Comparison of ENCODE assay signal across 12 cellular contexts in genomic region chr10:61744469-61744868, GRCh38.
DNase-seq lines count a peak whose midpoint lies in the region; ATAC-seq and TF ChIP-seq lines count a peak whose summit lies in the region.
"Had no signal": no experiment of that assay in that cellular context is flagged by ENCODE, and none has a peak within 500 bp of the region (broad histone marks: within the 10 kb centered on the region; RNA-seq: fewer than 3 reads in every experiment).

No MANE protein-coding gene starts in this region.

- H2AFZ ChIP-seq in DND-41 (ENCODE audit: low read depth, low read length) (no peak overlapping the region), MM.1S (ENCODE audit: low read length) (no peak overlapping the region)
- H2AFZ ChIP-seq: parathyroid adenoma had no signal

- H3K4me3 ChIP-seq in DND-41 (ENCODE audit: low read depth in 1 of 2, low read length in 2 of 2) = no peak overlapping the region
- no peak overlapping the region for H3K4me3 ChIP-seq in MM.1S (ENCODE audit: low read length)
- no peak overlapping the region for H3K4me3 ChIP-seq in choroid plexus epithelial cell (ENCODE audit: low read depth, low read length)
- H3K4me3 ChIP-seq: tibial nerve had no signal

- H3K4me2 ChIP-seq in DND-41 (ENCODE audit: insufficient read depth, low read length) (no peak overlapping the region), MM.1S (ENCODE audit: low read depth, low read length) (no peak overlapping the region)

- ATAC-seq in DND-41 (ENCODE audit: insufficient read depth, low read depth) (no peak), GM19452 (IDR thresholded peaks at IDR 0.05; ENCODE audit: unreplicated experiment) (no peak)
- ATAC-seq: T-cell had no signal

- no peaks in the 10 kb centered on the region for H3K4me1 ChIP-seq in DND-41 (ENCODE audit: insufficient read depth, low read length)
- H3K4me1 ChIP-seq in MM.1S (ENCODE audit: low read length) = no peaks in the 10 kb centered on the region
- H3K4me1 ChIP-seq: parathyroid adenoma, tibial nerve had no signal

- H3K9me2 ChIP-seq in MM.1S (replicated peaks; ENCODE audit: insufficient read depth, low read length) = no peaks in the 10 kb centered on the region

- no peaks in the 10 kb centered on the region for H3K9me3 ChIP-seq in DND-41 (ENCODE audit: insufficient read depth, low read length, severe bottlenecking)
- H3K9me3 ChIP-seq in MM.1S (replicated peaks; ENCODE audit: insufficient read depth, low read length) = no peaks in the 10 kb centered on the region

- no peak overlapping the region for H3K9ac ChIP-seq in DND-41 (ENCODE audit: low read depth, low read length)
- H3K9ac ChIP-seq in MM.1S (ENCODE audit: low read length) = no peak overlapping the region
- H3K9ac ChIP-seq: parathyroid adenoma had no signal

- no peaks in the 10 kb centered on the region for H3K27me3 ChIP-seq in DND-41 (ENCODE audit: insufficient read depth, low read length, poor library complexity)
- H3K27me3 ChIP-seq in MM.1S (replicated peaks; ENCODE audit: insufficient read depth, low read length) = no peaks in the 10 kb centered on the region
- H3K27me3 ChIP-seq: tibial nerve had no signal

- peak; percentile 49 for TF ChIP-seq CTCF in 22Rv1 (IDR thresholded peaks at IDR 0.05)
- peak; percentile 50 for TF ChIP-seq CTCF in DND-41 (IDR thresholded peaks at IDR 0.05; ENCODE audit: borderline replicate concordance, extremely low read depth, low read length, poor library complexity, severe bottlenecking)
- peak; percentile 41 for TF ChIP-seq CTCF in MM.1S (IDR thresholded peaks at IDR 0.05; ENCODE audit: low read length)
- peak; percentile 28 for TF ChIP-seq CTCF in choroid plexus epithelial cell (conservative IDR thresholded peaks at IDR 0.05; ENCODE audit: low read depth, low read length)

- H4K20me1 ChIP-seq in DND-41 (ENCODE audit: insufficient read depth, low read length) (no peaks in the 10 kb centered on the region), MM.1S (ENCODE audit: insufficient read depth, low read length) (no peaks in the 10 kb centered on the region)

- no peaks in the 10 kb centered on the region for H3K79me2 ChIP-seq in DND-41 (ENCODE audit: insufficient read depth, low read length)
- no peaks in the 10 kb centered on the region for H3K79me2 ChIP-seq in MM.1S (ENCODE audit: low read length)
- H3K79me2 ChIP-seq: parathyroid adenoma had no signal

- DNase-seq in DND-41 = no peak
- DNase-seq in MM.1S = peak; percentile 25
- DNase-seq in choroid plexus epithelial cell (ENCODE audit: low read depth) = no peak
- DNase-seq in NCI-H2107 (lab: John Stamatoyannopoulos, UW) = no peak
- DNase-seq in SHP77 (lab: John Stamatoyannopoulos, UW) = no peak
- DNase-seq in AML-193 (lab: John Stamatoyannopoulos, UW) = no peak
- DNase-seq: COR-L47, T-cell had no signal

- H3F3A ChIP-seq in MM.1S (ENCODE audit: insufficient read depth, low read length) = no peaks in the 10 kb centered on the region

- H3K27ac ChIP-seq in 22Rv1 (no peak overlapping the region), DND-41 (ENCODE audit: low read length) (no peak overlapping the region), MM.1S (ENCODE audit: low read length) (no peak overlapping the region)
- H3K27ac ChIP-seq: parathyroid adenoma, tibial nerve had no signal

- H3K36me3 ChIP-seq in DND-41 (ENCODE audit: insufficient read depth, low read length) = no peaks in the 10 kb centered on the region
- H3K36me3 ChIP-seq in MM.1S (replicated peaks; ENCODE audit: insufficient read depth, low read length) = no peaks in the 10 kb centered on the region
- H3K36me3 ChIP-seq: tibial nerve had no signal
